ENCODE assay signal across 8 cellular contexts in genomic region chr4:42519803-42520417, GRCh38.
DNase-seq lines count a peak whose midpoint lies in the region; ATAC-seq, FAIRE-seq and TF ChIP-seq lines count a peak whose summit lies in the region.

No MANE protein-coding gene starts in this region.

- POLR2A ChIA-PET in A549 (lab: Yijun Ruan, JAX), result interaction anchor here (0.7 kb wide), 1 partner anchor 557 kb away, joined by 3 read pairs; no protein-coding TSS in a partner anchor

- CTCF ChIA-PET in A549 (lab: Yijun Ruan, JAX), result interaction anchor here (0.6 to 3.7 kb wide), 17 partner anchors 9 to 596 kb away, joined by 3 to 42 read pairs (median 3); no protein-coding TSS in a partner anchor

- TF ChIP-seq POLR2A in A549 (IDR thresholded peaks at IDR 0.05; ENCODE audit: low read length), result no peak
- no peak for TF ChIP-seq POLR2A in Peyer's patch (IDR thresholded peaks at IDR 0.05)

- FAIRE-seq in A549 (lab: Jason Lieb, UNC), result no peak

- TF ChIP-seq CTCF in A549 (IDR thresholded peaks at IDR 0.05), result peak; percentile 61
- peak; percentile 33 to 78 (median 71) for TF ChIP-seq CTCF in Peyer's patch (IDR thresholded peaks at IDR 0.05)

- H3K4me2 ChIP-seq in A549, result no peak overlapping the region

- WGBS in A549 (ENCODE audit: missing lambda C conversion rate), result 1% methylated on average over 3 of the region's 3 CpGs

- peak in 1 of 2 experiments; percentile 71; a peak in 3 of 6 replicates for ATAC-seq in A549
- ATAC-seq in HG03378 (IDR thresholded peaks at IDR 0.05; ENCODE audit: unreplicated experiment), result peak; percentile 69
- no peak for ATAC-seq in HG03520 (IDR thresholded peaks at IDR 0.05; ENCODE audit: unreplicated experiment)

- TF ChIP-seq EP300 in A549 (IDR thresholded peaks at IDR 0.05), result no peak

- H3K4me1 ChIP-seq in A549 (no peaks in the 10 kb centered on the region), Peyer's patch (no peaks in the 10 kb centered on the region)

- H3K9me3 ChIP-seq in A549 (no peaks in the 10 kb centered on the region), Peyer's patch (no peaks in the 10 kb centered on the region)

- DNase-seq in A549 (ENCODE audit: low read depth in 1 of 2, low spot score in 1 of 2) (peak; percentile 4 to 34), GDM1 (lab: John Stamatoyannopoulos, UW) (peak; percentile 9), Peyer's patch (peak in 2 of 3 donors; percentile 25 to 77), astrocyte of the hippocampus (ENCODE audit: low read depth, low spot score) (peak; percentile 73), inferior parietal cortex (ENCODE audit: extremely low spot score) (peak; percentile 86)
- DNase-seq in stimulated activated CD4-positive, alpha-beta T cell treated with anti-CD3 and anti-CD28 coated beads, Interleukin-2, amount 100 ng/mL, for 24 hours, result peak; percentile 44 to 59

- no peaks in the 10 kb centered on the region for H3K27me3 ChIP-seq in Peyer's patch

- H3K4me3 ChIP-seq in A549, result no peak overlapping the region
- no peak overlapping the region for H3K4me3 ChIP-seq in Peyer's patch

- no peak overlapping the region for H3K27ac ChIP-seq in A549
- no peak overlapping the region for H3K27ac ChIP-seq in Peyer's patch

- peaks cover 0 to 21% (median 0%) of the 10 kb centered on the region in 3 donors for H3K36me3 ChIP-seq in Peyer's patch

- peak; percentile 63 to 67; a peak in 4 of 5 replicates for TF ChIP-seq RAD21 in A549 (conservative IDR thresholded peaks at IDR 0.05 in 1 of 2, IDR thresholded peaks at IDR 0.05 in 1 of 2)

TF ChIP-seq in A549, 52 proteins besides CTCF, POLR2A, EP300 and RAD21:
- TF ChIP-seq GATA3 (IDR thresholded peaks at IDR 0.05; ENCODE audit: borderline replicate concordance) (no peak), SMC3 (IDR thresholded peaks at IDR 0.05) (peak; percentile 63; the same call in 2 of the 3 replicates)
TF ChIP-seq in A549: peak in this region for 1.

Comparison
In these comparisons a context has a peak if more than half of its experiments do, and no peak if none do; other contexts are left out.
1. DNase-seq: peak in every context shown above with its lines; median percentile 86 in inferior parietal cortex; 73 in astrocyte of the hippocampus; 52 in stimulated activated CD4-positive, alpha-beta T cell treated with anti-CD3 and anti-CD28 coated beads, Interleukin-2, amount 100 ng/mL, for 24 hours; 51 in Peyer's patch; 19 in A549; 9 in GDM1.